28 cellular contexts compared by ENCODE assay signal in genomic region chr10:35909291-35909690, GRCh38.
A peak's percentile ranks its signal among the peaks of the same experiment; 100 is the strongest.
DNase-seq lines count a peak whose midpoint lies in the region; ATAC-seq and TF ChIP-seq lines count a peak whose summit lies in the region.
"Had no signal": no experiment of that assay in that cellular context is flagged by ENCODE, and none has a peak within 500 bp of the region (broad histone marks: within the 10 kb centered on the region; RNA-seq: fewer than 3 reads in every experiment).

No MANE protein-coding gene starts in this region.

- DNase-seq in ELF-1 (ENCODE audit: low read depth, low spot score) (peak; percentile 81), NT2/D1 (ENCODE audit: low read depth, low spot score) (peak; percentile 28), foreskin keratinocyte (peak in 1 of 2 donors; percentile 60), neural progenitor cell (ENCODE audit: low spot score) (peak; percentile 8), Peyer's patch (no peak), NCI-H2196 (lab: John Stamatoyannopoulos, UW; ENCODE audit: unreplicated experiment) (no peak), G401 (ENCODE audit: low spot score) (no peak)
- DNase-seq: activated CD4-positive, alpha-beta T cell treated with anti-CD3 and anti-CD28 coated beads, Interleukin-2, amount 10 ng/mL, durations not matched to agents 7 days and 5 days; activated effector memory CD4-positive, alpha-beta T cell treated with anti-CD3 and anti-CD28 coated beads, Interleukin-2, amount 50 U/mL, for 16 hours; activated T-cell treated with anti-CD3 and anti-CD28 coated beads, Interleukin-2, amount 50 U/mL, for 24 hours; Caco-2; DMS53; effector CD8-positive, alpha-beta T cell; HCEC 1CT; left ventricle myocardium inferior; midbrain; naive thymus-derived CD4-positive, alpha-beta T cell; NCI-H1092; NCI-H187; NK-92 treated with Interleukin-12 subunit alpha and Interleukin-12 subunit beta, amount 100 ng/mL, for 24 hours; SJCRH30; small intestine; stimulated activated naive CD8-positive, alpha-beta T cell treated with anti-CD3 and anti-CD28 coated beads, Interleukin-15, Interleukin-2, amounts not matched to agents 100 U/mL and 50 U/mL, for 24 hours had no signal

- H3K4me1 Mint-ChIP-seq in neural progenitor cell, result peaks cover 16% of the 10 kb centered on the region
- H3K4me1 Mint-ChIP-seq: activated CD4-positive, alpha-beta T cell treated with anti-CD3 and anti-CD28 coated beads, Interleukin-2, amount 10 ng/mL, durations not matched to agents 7 days and 5 days; CD14-positive monocyte; naive thymus-derived CD4-positive, alpha-beta T cell had no signal

- TF ChIP-seq POLR2A in Peyer's patch (IDR thresholded peaks at IDR 0.05), result no peak

- H3K27ac Mint-ChIP-seq in neural progenitor cell, result no peak overlapping the region
- H3K27ac Mint-ChIP-seq: activated CD4-positive, alpha-beta T cell treated with anti-CD3 and anti-CD28 coated beads, Interleukin-2, amount 10 ng/mL, durations not matched to agents 7 days and 5 days; activated naive CD8-positive, alpha-beta T cell; activated T-cell treated with anti-CD3 and anti-CD28 coated beads, Interleukin-2, amount 50 U/mL, for 24 hours; CD14-positive monocyte; naive thymus-derived CD4-positive, alpha-beta T cell had no signal

- no peak for TF ChIP-seq CTCF in foreskin keratinocyte (conservative IDR thresholded peaks at IDR 0.05)
- no peak for TF ChIP-seq CTCF in neural progenitor cell (IDR thresholded peaks at IDR 0.05)
- TF ChIP-seq CTCF in Peyer's patch (IDR thresholded peaks at IDR 0.05), result no peak

- H3K4me1 ChIP-seq in NT2/D1 (ENCODE audit: insufficient read depth, insufficient read length) (no peaks in the 10 kb centered on the region), foreskin keratinocyte (peaks cover 41% of the 10 kb centered on the region), neural progenitor cell (peaks cover 13% of the 10 kb centered on the region), Peyer's patch (no peaks in the 10 kb centered on the region)
- H3K4me1 ChIP-seq: Caco-2, SJCRH30, vagina had no signal

- H3K27me3 ChIP-seq in NT2/D1 (ENCODE audit: insufficient read depth, insufficient read length) (no peaks in the 10 kb centered on the region), foreskin keratinocyte (no peaks in the 10 kb centered on the region), neural progenitor cell (no peaks in the 10 kb centered on the region), Peyer's patch (no peaks in the 10 kb centered on the region)
- H3K27me3 ChIP-seq: SJCRH30, vagina had no signal

- ATAC-seq in foreskin keratinocyte (no peak), HG03196 (IDR thresholded peaks at IDR 0.05; ENCODE audit: unreplicated experiment) (no peak)
- ATAC-seq: naive thymus-derived CD4-positive, alpha-beta T cell; stimulated activated naive CD8-positive, alpha-beta T cell treated with anti-CD3 and anti-CD28 coated beads, Interleukin-15, Interleukin-2, amounts not matched to agents 100 U/mL and 50 U/mL, for 24 hours had no signal

- no peaks in the 10 kb centered on the region for H3K79me2 ChIP-seq in neural progenitor cell (ENCODE audit: low read depth)

- H3K4me3 ChIP-seq in NT2/D1 (ENCODE audit: insufficient read length, low read depth) (no peak overlapping the region), neural progenitor cell (no peak overlapping the region), Peyer's patch (no peak overlapping the region)
- H3K4me3 ChIP-seq: left ventricle myocardium inferior, SJCRH30, thoracic aorta, vagina had no signal

- H3K9ac ChIP-seq in NT2/D1 (ENCODE audit: insufficient read length, low read depth) (no peak overlapping the region), neural progenitor cell (no peak overlapping the region)

- no peaks in the 10 kb centered on the region for H3K9me3 ChIP-seq in NT2/D1 (ENCODE audit: insufficient read depth, low read length)
- no peaks in the 10 kb centered on the region for H3K9me3 ChIP-seq in neural progenitor cell (ENCODE audit: low read depth)
- H3K9me3 ChIP-seq in Peyer's patch, result no peaks in the 10 kb centered on the region
- H3K9me3 ChIP-seq: Caco-2, SJCRH30, thoracic aorta, vagina had no signal

- peak overlapping the region; percentile 37 for H2AFZ ChIP-seq in neural progenitor cell (replicated peaks)

- H4K20me1 ChIP-seq in neural progenitor cell (ENCODE audit: low read depth), result no peaks in the 10 kb centered on the region

- H3K36me3 ChIP-seq in NT2/D1 (ENCODE audit: insufficient read depth, insufficient read length, low read length), result no peaks in the 10 kb centered on the region
- H3K36me3 ChIP-seq in neural progenitor cell, result no peaks in the 10 kb centered on the region
- H3K36me3 ChIP-seq in Peyer's patch, result no peaks in the 10 kb centered on the region
- H3K36me3 ChIP-seq: left ventricle myocardium inferior, SJCRH30, thoracic aorta, vagina had no signal

- H3K27ac ChIP-seq in foreskin keratinocyte, result peak overlapping the region; percentile 97
- H3K27ac ChIP-seq in neural progenitor cell, result no peak overlapping the region
- no peak overlapping the region for H3K27ac ChIP-seq in Peyer's patch
- H3K27ac ChIP-seq: left ventricle myocardium inferior, SJCRH30, thoracic aorta, vagina had no signal

- peaks cover 4% of the 10 kb centered on the region for H3K9me3 Mint-ChIP-seq in neural progenitor cell
- H3K9me3 Mint-ChIP-seq: activated CD4-positive, alpha-beta T cell treated with anti-CD3 and anti-CD28 coated beads, Interleukin-2, amount 10 ng/mL, durations not matched to agents 7 days and 5 days; activated T-cell treated with anti-CD3 and anti-CD28 coated beads, Interleukin-2, amount 50 U/mL, for 24 hours had no signal

- no peaks in the 10 kb centered on the region for H3K36me3 Mint-ChIP-seq in neural progenitor cell
- H3K36me3 Mint-ChIP-seq: activated naive CD8-positive, alpha-beta T cell; CD14-positive monocyte had no signal

- in situ Hi-C loops in G401 (cut with HindIII; ENCODE audit: low sequenced_read_pairs), result no loop called here

- H3K27me3 Mint-ChIP-seq in neural progenitor cell (ENCODE audit: insufficient read depth, low read depth), result peaks cover 10% of the 10 kb centered on the region
- H3K27me3 Mint-ChIP-seq: activated CD4-positive, alpha-beta T cell treated with anti-CD3 and anti-CD28 coated beads, Interleukin-2, amount 10 ng/mL, durations not matched to agents 7 days and 5 days; activated T-cell treated with anti-CD3 and anti-CD28 coated beads, Interleukin-2, amount 50 U/mL, for 24 hours had no signal

- no peaks in the 10 kb centered on the region for H3F3A ChIP-seq in neural progenitor cell (ENCODE audit: low read depth)

- no peak overlapping the region for H3K4me3 Mint-ChIP-seq in neural progenitor cell
- H3K4me3 Mint-ChIP-seq: activated CD4-positive, alpha-beta T cell treated with anti-CD3 and anti-CD28 coated beads, Interleukin-2, amount 10 ng/mL, durations not matched to agents 7 days and 5 days; activated naive CD8-positive, alpha-beta T cell; activated T-cell treated with anti-CD3 and anti-CD28 coated beads, Interleukin-2, amount 50 U/mL, for 24 hours; CD14-positive monocyte; naive thymus-derived CD4-positive, alpha-beta T cell had no signal

- peak overlapping the region; percentile 21 for H3K4me2 ChIP-seq in neural progenitor cell

Comparison
In these comparisons a context has a peak if more than half of its experiments do, and no peak if none do; other contexts are left out.
1. DNase-seq: peak in ELF-1 (single experiment), NT2/D1 (single experiment) and neural progenitor cell (single experiment); none in Peyer's patch (0 of 3), NCI-H2196 (single experiment) and G401 (single experiment).